In the genomic region with DNA sequence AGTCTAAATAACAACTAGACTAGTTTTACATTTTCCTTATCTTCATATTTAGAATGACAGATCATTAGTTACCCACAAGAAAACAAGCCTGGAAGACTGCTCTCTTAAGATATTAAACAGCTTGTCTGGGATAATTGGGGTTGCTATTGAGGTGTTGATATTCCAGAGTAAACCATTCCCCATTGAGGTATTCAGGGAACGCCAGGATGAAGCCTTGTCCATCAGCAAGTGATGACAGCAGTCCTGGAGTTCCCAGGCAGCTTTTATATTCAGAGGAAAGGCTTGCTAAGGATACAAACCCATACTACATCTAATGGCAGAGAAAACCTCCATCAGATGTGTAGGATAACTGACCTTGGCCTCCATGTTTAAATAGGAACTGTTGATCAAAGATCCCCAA, we compare ENCODE assay signal across 31 cellular contexts.
"Had no signal": no experiment of that assay in that cellular context is flagged by ENCODE, and none has a peak within 500 bp of the region (broad histone marks: within the 10 kb centered on the region; RNA-seq: fewer than 3 reads in every experiment).

No MANE protein-coding gene starts in this region.

- H3K27me3 Mint-ChIP-seq: activated CD4-positive, alpha-beta memory T cell treated with anti-CD3 and anti-CD28 coated beads for 36 hours; activated CD4-positive, alpha-beta T cell treated with anti-CD3 and anti-CD28 coated beads, Interleukin-2, amount 10 ng/mL, durations not matched to agents 24 days and 14 days; activated naive CD4-positive, alpha-beta T cell treated with anti-CD3 and anti-CD28 coated beads, Interleukin-2, amount 10 ng/mL, durations not matched to agents 7 days and 5 days; activated naive CD8-positive, alpha-beta T cell treated with anti-CD3 and anti-CD28 coated beads, Interleukin-2, amount 10 ng/mL, durations not matched to agents 7 days and 5 days; activated T-cell treated with anti-CD3 and anti-CD28 coated beads, Interleukin-2, amount 50 U/mL, for 24 hours; brain; central memory CD8-positive, alpha-beta T cell; effector memory CD8-positive, alpha-beta T cell; T-helper 17 cell had no signal

- H3K4me3 ChIP-seq: ascending aorta, breast epithelium, esophagus muscularis mucosa, gastroesophageal sphincter had no signal

- H3K36me3 ChIP-seq: ascending aorta, breast epithelium, esophagus muscularis mucosa, gastroesophageal sphincter had no signal

- H3K36me3 Mint-ChIP-seq: activated CD4-positive, alpha-beta memory T cell treated with anti-CD3 and anti-CD28 coated beads for 36 hours; activated naive CD4-positive, alpha-beta T cell treated with anti-CD3 and anti-CD28 coated beads, Interleukin-2, amount 10 ng/mL, durations not matched to agents 7 days and 5 days; activated naive CD4-positive, alpha-beta T cell treated with anti-CD3 and anti-CD28 coated beads, Interleukin-2, amount 50 U/mL, for 72 hours; activated naive CD8-positive, alpha-beta T cell treated with anti-CD3 and anti-CD28 coated beads, Interleukin-2, amount 10 ng/mL, durations not matched to agents 7 days and 5 days; brain had no signal

- H3K4me3 Mint-ChIP-seq: activated CD4-positive, alpha-beta memory T cell treated with anti-CD3 and anti-CD28 coated beads for 36 hours; activated CD4-positive, alpha-beta T cell treated with anti-CD3 and anti-CD28 coated beads for 36 hours; activated CD4-positive, alpha-beta T cell treated with anti-CD3 and anti-CD28 coated beads, Interleukin-2, amount 10 ng/mL, durations not matched to agents 24 days and 14 days; activated naive CD4-positive, alpha-beta T cell treated with anti-CD3 and anti-CD28 coated beads, Interleukin-2, amount 10 ng/mL, durations not matched to agents 7 days and 5 days; activated naive CD8-positive, alpha-beta T cell treated with anti-CD3 and anti-CD28 coated beads, Interleukin-2, amount 10 ng/mL, durations not matched to agents 7 days and 5 days; activated T-cell treated with anti-CD3 and anti-CD28 coated beads, Interleukin-2, amount 50 U/mL, for 24 hours; activated T-cell treated with anti-CD3 and anti-CD28 coated beads, Interleukin-2, amount 50 U/mL, for 72 hours; brain; central memory CD8-positive, alpha-beta T cell; effector memory CD8-positive, alpha-beta T cell; T-helper 17 cell; T-helper 2 cell treated with Interferon-gamma antibody and Interleukin-4, amounts not matched to agents 5 μg/mL and 100 μg/mL, for 36 hours had no signal

- FAIRE-seq: colon had no signal

- H3K27ac ChIP-seq: ascending aorta, breast epithelium, esophagus muscularis mucosa, foreskin keratinocyte, gastroesophageal sphincter had no signal

- H3K9me3 Mint-ChIP-seq: activated CD4-positive, alpha-beta memory T cell treated with anti-CD3 and anti-CD28 coated beads for 36 hours; activated CD4-positive, alpha-beta T cell treated with anti-CD3 and anti-CD28 coated beads, Interleukin-2, amount 10 ng/mL, durations not matched to agents 24 days and 14 days; activated naive CD4-positive, alpha-beta T cell treated with anti-CD3 and anti-CD28 coated beads, Interleukin-2, amount 10 ng/mL, durations not matched to agents 7 days and 5 days; activated naive CD4-positive, alpha-beta T cell treated with anti-CD3 and anti-CD28 coated beads, Interleukin-2, amount 50 U/mL, for 72 hours; activated naive CD8-positive, alpha-beta T cell treated with anti-CD3 and anti-CD28 coated beads, Interleukin-2, amount 10 ng/mL, durations not matched to agents 7 days and 5 days; activated T-cell treated with anti-CD3 and anti-CD28 coated beads, Interleukin-2, amount 50 U/mL, for 24 hours; activated T-cell treated with anti-CD3 and anti-CD28 coated beads, Interleukin-2, amount 50 U/mL, for 72 hours; brain; central memory CD8-positive, alpha-beta T cell; T-helper 2 cell treated with Interferon-gamma antibody and Interleukin-4, amounts not matched to agents 5 μg/mL and 100 μg/mL, for 36 hours had no signal

- H3K9me3 ChIP-seq: ascending aorta, breast epithelium, esophagus muscularis mucosa, gastroesophageal sphincter had no signal

- H3K4me1 ChIP-seq: ascending aorta, breast epithelium had no signal

- H3K4me1 Mint-ChIP-seq: activated CD4-positive, alpha-beta T cell treated with anti-CD3 and anti-CD28 coated beads for 36 hours; activated CD4-positive, alpha-beta T cell treated with anti-CD3 and anti-CD28 coated beads, Interleukin-2, amount 10 ng/mL, durations not matched to agents 24 days and 14 days; activated naive CD4-positive, alpha-beta T cell treated with anti-CD3 and anti-CD28 coated beads, Interleukin-2, amount 10 ng/mL, durations not matched to agents 7 days and 5 days; activated naive CD8-positive, alpha-beta T cell treated with anti-CD3 and anti-CD28 coated beads, Interleukin-2, amount 10 ng/mL, durations not matched to agents 7 days and 5 days; central memory CD8-positive, alpha-beta T cell; T-helper 17 cell had no signal

- H3K27ac Mint-ChIP-seq: activated CD4-positive, alpha-beta memory T cell treated with anti-CD3 and anti-CD28 coated beads for 36 hours; activated CD4-positive, alpha-beta T cell treated with anti-CD3 and anti-CD28 coated beads for 36 hours; activated CD4-positive, alpha-beta T cell treated with anti-CD3 and anti-CD28 coated beads, Interleukin-2, amount 10 ng/mL, durations not matched to agents 24 days and 14 days; activated naive CD4-positive, alpha-beta T cell treated with anti-CD3 and anti-CD28 coated beads, Interleukin-2, amount 10 ng/mL, durations not matched to agents 7 days and 5 days; activated naive CD4-positive, alpha-beta T cell treated with anti-CD3 and anti-CD28 coated beads, Interleukin-2, amount 50 U/mL, for 72 hours; activated naive CD8-positive, alpha-beta T cell treated with anti-CD3 and anti-CD28 coated beads, Interleukin-2, amount 10 ng/mL, durations not matched to agents 7 days and 5 days; activated T-cell treated with anti-CD3 and anti-CD28 coated beads, Interleukin-2, amount 50 U/mL, for 24 hours; activated T-cell treated with anti-CD3 and anti-CD28 coated beads, Interleukin-2, amount 50 U/mL, for 72 hours; brain; effector memory CD8-positive, alpha-beta T cell; T-helper 17 cell; T-helper 2 cell treated with Interferon-gamma antibody and Interleukin-4, amounts not matched to agents 5 μg/mL and 100 μg/mL, for 36 hours had no signal

- H3K27me3 ChIP-seq: ascending aorta, breast epithelium, esophagus muscularis mucosa, foreskin keratinocyte, gastroesophageal sphincter had no signal

- DNase-seq: activated CD4-positive, alpha-beta memory T cell treated with anti-CD3 and anti-CD28 coated beads for 36 hours; activated CD4-positive, alpha-beta T cell treated with anti-CD3 and anti-CD28 coated beads for 36 hours; activated CD4-positive, alpha-beta T cell treated with anti-CD3 and anti-CD28 coated beads, Interleukin-2, amount 10 ng/mL, durations not matched to agents 24 days and 14 days; activated CD4-positive, CD25-positive, alpha-beta regulatory T cell; activated CD4-positive, CD25-positive, alpha-beta regulatory T cell treated with anti-CD3 and anti-CD28 coated beads, Interleukin-2, amount 50 U/mL, for 72 hours; activated CD8-positive, alpha-beta memory T cell treated with anti-CD3 and anti-CD28 coated beads, Interleukin-2, amount 50 U/mL, for 48 hours; activated gamma-delta T cell; activated naive CD4-positive, alpha-beta T cell; activated naive CD4-positive, alpha-beta T cell treated with anti-CD3 and anti-CD28 coated beads, Interleukin-2, amount 10 ng/mL, durations not matched to agents 7 days and 5 days; activated naive CD8-positive, alpha-beta T cell treated with anti-CD3 and anti-CD28 coated beads, Interleukin-2, amount 10 ng/mL, durations not matched to agents 7 days and 5 days; activated T-cell treated with anti-CD3 and anti-CD28 coated beads for 4 hours; activated T-cell treated with anti-CD3 and anti-CD28 coated beads, Interleukin-2, amount 50 U/mL, for 24 hours; activated T-cell treated with anti-CD3 and anti-CD28 coated beads, Interleukin-2, amount 50 U/mL, for 72 hours; cortex of kidney; dermis blood vessel endothelial cell; effector CD4-positive, alpha-beta T cell; effector memory CD8-positive, alpha-beta T cell; erythroblast; foreskin keratinocyte; T-helper 1 cell; T-helper 17 cell; T1000 had no signal
